Comparison of ENCODE assay signal across 24 cellular contexts in genomic region chr1:115682792-115683191, GRCh38.
"Had no signal": no experiment of that assay in that cellular context is flagged by ENCODE, and none has a peak within 500 bp of the region (broad histone marks: within the 10 kb centered on the region; RNA-seq: fewer than 3 reads in every experiment).

No MANE protein-coding gene starts in this region.

- DNase-seq: IMR-90, Karpas-422, KG1, MM.1S, NCI-H1048, NCI-H1105, NCI-H1417 treated with DMSO at 0.1 percent for 48 hours, NCI-H146, NCI-H187, NCI-H2029, NCI-H2081 treated with DMSO at 0.1 percent for 48 hours, NCI-H2171, NCI-H226, NCI-H446, NCI-H510A, NCI-H524 treated with DMSO at 0.1 percent for 48 hours, NCI-H69, NCI-H774, Right ventricle myocardium superior, RPMI8226, SIG-M5 had no signal

- H3K27ac ChIP-seq: SJSA1, SK-N-MC had no signal

- ATAC-seq: HepG2 had no signal

- H3K9me3 ChIP-seq: SJSA1 had no signal

- H3K27me3 ChIP-seq: SJSA1 had no signal

- H3K4me3 ChIP-seq: SJSA1, SK-N-MC had no signal
